In the genomic region with DNA sequence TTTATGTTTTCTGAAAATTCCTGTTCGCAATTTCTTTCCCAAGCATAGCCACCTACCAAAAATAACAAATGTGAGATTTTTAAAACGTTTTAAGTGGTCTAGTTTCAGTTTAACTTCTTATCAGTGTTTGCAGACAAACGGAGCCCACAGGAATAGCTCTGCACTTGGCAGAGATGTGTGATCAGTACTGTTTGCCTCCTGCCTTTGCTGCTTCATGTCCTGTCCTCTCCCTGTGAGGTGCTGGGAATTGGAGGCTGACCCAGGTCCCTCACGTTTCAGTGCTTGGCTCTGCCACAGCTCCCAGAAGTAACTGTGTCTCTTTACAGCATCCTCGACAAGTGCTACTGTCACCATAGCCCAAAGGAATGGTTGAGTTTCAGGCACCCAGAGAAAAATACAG, we compare ENCODE assay signal across 1 cellular context.
TF ChIP-seq lines count a peak whose summit lies in the region.

No MANE protein-coding gene starts in this region.

TF ChIP-seq in SK-N-SH, 30 proteins besides CTCF, POLR2A, EP300 and RAD21 (continued from another document):
- TF ChIP-seq, protein P1, sequence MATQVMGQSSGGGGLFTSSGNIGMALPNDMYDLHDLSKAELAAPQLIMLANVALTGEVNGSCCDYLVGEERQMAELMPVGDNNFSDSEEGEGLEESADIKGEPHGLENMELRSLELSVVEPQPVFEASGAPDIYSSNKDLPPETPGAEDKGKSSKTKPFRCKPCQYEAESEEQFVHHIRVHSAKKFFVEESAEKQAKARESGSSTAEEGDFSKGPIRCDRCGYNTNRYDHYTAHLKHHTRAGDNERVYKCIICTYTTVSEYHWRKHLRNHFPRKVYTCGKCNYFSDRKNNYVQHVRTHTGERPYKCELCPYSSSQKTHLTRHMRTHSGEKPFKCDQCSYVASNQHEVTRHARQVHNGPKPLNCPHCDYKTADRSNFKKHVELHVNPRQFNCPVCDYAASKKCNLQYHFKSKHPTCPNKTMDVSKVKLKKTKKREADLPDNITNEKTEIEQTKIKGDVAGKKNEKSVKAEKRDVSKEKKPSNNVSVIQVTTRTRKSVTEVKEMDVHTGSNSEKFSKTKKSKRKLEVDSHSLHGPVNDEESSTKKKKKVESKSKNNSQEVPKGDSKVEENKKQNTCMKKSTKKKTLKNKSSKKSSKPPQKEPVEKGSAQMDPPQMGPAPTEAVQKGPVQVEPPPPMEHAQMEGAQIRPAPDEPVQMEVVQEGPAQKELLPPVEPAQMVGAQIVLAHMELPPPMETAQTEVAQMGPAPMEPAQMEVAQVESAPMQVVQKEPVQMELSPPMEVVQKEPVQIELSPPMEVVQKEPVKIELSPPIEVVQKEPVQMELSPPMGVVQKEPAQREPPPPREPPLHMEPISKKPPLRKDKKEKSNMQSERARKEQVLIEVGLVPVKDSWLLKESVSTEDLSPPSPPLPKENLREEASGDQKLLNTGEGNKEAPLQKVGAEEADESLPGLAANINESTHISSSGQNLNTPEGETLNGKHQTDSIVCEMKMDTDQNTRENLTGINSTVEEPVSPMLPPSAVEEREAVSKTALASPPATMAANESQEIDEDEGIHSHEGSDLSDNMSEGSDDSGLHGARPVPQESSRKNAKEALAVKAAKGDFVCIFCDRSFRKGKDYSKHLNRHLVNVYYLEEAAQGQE (IDR thresholded peaks at IDR 0.05; ENCODE audit: low read depth, low read length), result no peak
- no peak for TF ChIP-seq MEF2A (IDR thresholded peaks at IDR 0.05; ENCODE audit: borderline replicate concordance, low read depth)
- TF ChIP-seq PBX3 (IDR thresholded peaks at IDR 0.05), result no peak
- no peak for TF ChIP-seq FOSL2 (IDR thresholded peaks at IDR 0.05; ENCODE audit: borderline replicate concordance, low read depth)
